8 cellular contexts compared by ENCODE assay signal in the genomic region with DNA sequence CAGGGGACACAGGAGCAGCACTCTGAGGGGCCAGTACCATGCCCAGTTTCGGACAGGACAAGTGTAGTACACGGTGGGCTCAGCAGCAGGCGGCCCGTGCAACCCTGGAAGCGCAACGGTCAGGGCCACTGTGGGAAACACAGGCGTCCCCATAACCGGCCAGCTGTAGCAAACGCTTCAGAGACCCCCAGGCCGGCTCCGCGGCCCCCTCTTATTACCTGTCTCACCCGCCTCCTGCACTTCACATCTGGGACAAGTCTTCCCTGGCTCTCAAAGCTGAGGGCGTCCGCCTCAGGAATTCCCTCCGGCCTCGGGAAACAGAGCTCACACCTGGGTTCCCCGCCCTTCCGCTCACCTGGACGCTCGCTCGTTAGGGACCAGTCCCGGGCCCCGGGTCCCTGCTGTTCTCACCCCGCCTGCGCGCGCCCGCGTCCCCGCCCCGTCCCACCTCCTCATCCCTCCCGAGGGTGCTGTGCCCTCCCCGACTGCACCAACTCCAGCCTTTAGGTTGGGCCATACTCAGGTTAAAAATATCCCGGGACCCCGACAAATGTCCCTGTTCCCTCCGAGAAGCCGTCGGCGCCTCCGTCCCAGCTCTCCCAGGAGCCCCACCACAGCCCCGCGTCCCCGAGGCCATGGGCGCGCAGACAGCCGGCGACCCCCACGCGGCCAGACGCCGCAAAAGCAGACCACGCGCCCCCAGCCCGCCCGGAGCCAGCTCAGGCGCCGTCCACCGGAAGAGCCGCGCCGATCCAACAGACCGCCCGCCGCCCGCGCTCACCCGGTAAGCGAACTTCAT.
DNase-seq lines count a peak whose midpoint lies in the region; ATAC-seq and TF ChIP-seq lines count a peak whose summit lies in the region.
"Not testable (repeated sequence)": the region's sequence is repeated elsewhere in the genome, so short reads cannot be mapped to it uniquely, and the experiment has no call there.

No MANE protein-coding gene starts in this region.

- H2AK5ac ChIP-seq in neuronal stem cell (ENCODE audit: low read depth, low read length), result not testable (repeated sequence)

- H3K27me3 ChIP-seq in DOHH2 (ENCODE audit: control insufficient read depth, low read length); RWPE2 (ENCODE audit: insufficient read depth, poor library complexity, severe bottlenecking); esophagus (ENCODE audit: control insufficient read depth in 1 of 2, insufficient read depth in 2 of 2, low read length in 2 of 2); neuronal stem cell (ENCODE audit: control insufficient read depth in 3 of 3, insufficient read depth in 3 of 3, low read depth in 1 of 3, low read length in 3 of 3): not testable (repeated sequence)

- not testable (repeated sequence) for H3K79me2 ChIP-seq in DOHH2 (ENCODE audit: control insufficient read depth, low read length)

- H3K4me2 ChIP-seq in DOHH2 (ENCODE audit: low read length), result not testable (repeated sequence)
- peak overlapping the region; percentile 11 for H3K4me2 ChIP-seq in neuronal stem cell (ENCODE audit: insufficient read depth, low read length, poor library complexity, severe bottlenecking)

- not testable (repeated sequence) for H3K9me3 Mint-ChIP-seq in activated naive CD8-positive, alpha-beta T cell treated with anti-CD3 and anti-CD28 coated beads for 36 hours; stimulated activated naive CD8-positive, alpha-beta T cell treated with anti-CD3 and anti-CD28 coated beads, Interleukin-15, amount 100 ng/mL, for 72 hours

- H3K36me3 Mint-ChIP-seq in activated naive CD8-positive, alpha-beta T cell treated with anti-CD3 and anti-CD28 coated beads for 36 hours, result not testable (repeated sequence)

- H3K36me3 ChIP-seq in DOHH2 (ENCODE audit: control insufficient read depth, low read length); RWPE2 (ENCODE audit: low read depth); esophagus (ENCODE audit: control insufficient read depth in 2 of 2, insufficient read depth in 2 of 2, low read length in 1 of 2); neuronal stem cell (replicated peaks in 1 of 2; ENCODE audit: control insufficient read depth in 2 of 2, insufficient read depth in 2 of 2, low read length in 2 of 2): not testable (repeated sequence)

- not testable (repeated sequence) for H3K4me3 Mint-ChIP-seq in activated naive CD8-positive, alpha-beta T cell treated with anti-CD3 and anti-CD28 coated beads for 36 hours; stimulated activated naive CD8-positive, alpha-beta T cell treated with anti-CD3 and anti-CD28 coated beads, Interleukin-15, amount 100 ng/mL, for 72 hours

- H3K23ac ChIP-seq in neuronal stem cell (ENCODE audit: low read depth, low read length, poor library complexity), result not testable (repeated sequence)

- not testable (repeated sequence) for H3K9ac ChIP-seq in neuronal stem cell (ENCODE audit: low read depth, low read length, poor library complexity)

- DNase-seq in RWPE2 (ENCODE audit: low spot score); neuronal stem cell (ENCODE audit: low spot score); stimulated activated naive CD8-positive, alpha-beta T cell treated with anti-CD3 and anti-CD28 coated beads, Interleukin-15, amount 100 ng/mL, for 72 hours: not testable (repeated sequence)
- DNase-seq in activated naive CD8-positive, alpha-beta T cell treated with anti-CD3 and anti-CD28 coated beads for 36 hours, result peak; percentile 24

- 0 to 2% methylated on average over 7 to 25 of the region's 69 CpGs for WGBS in esophagus, 2 donors
- no CpG with 5 or more reads among the region's 69 CpGs for WGBS in neuronal stem cell (ENCODE audit: extremely low coverage in 2 of 2, insufficient read length in 2 of 2, insufficient replicate concordance in 1 of 2), 2 donors

- not testable (repeated sequence) for H4K20me1 ChIP-seq in DOHH2 (ENCODE audit: control insufficient read depth, insufficient read depth, low read depth, low read length)

- H4K91ac ChIP-seq in neuronal stem cell (ENCODE audit: low read depth, low read length, poor library complexity), result not testable (repeated sequence)

- not testable (repeated sequence) for H3K14ac ChIP-seq in neuronal stem cell (ENCODE audit: low read length)

- H3K4me1 Mint-ChIP-seq in activated naive CD8-positive, alpha-beta T cell treated with anti-CD3 and anti-CD28 coated beads for 36 hours; stimulated activated naive CD8-positive, alpha-beta T cell treated with anti-CD3 and anti-CD28 coated beads, Interleukin-15, amount 100 ng/mL, for 72 hours: not testable (repeated sequence)

- ATAC-seq in HG02973 (IDR thresholded peaks at IDR 0.05; ENCODE audit: unreplicated experiment) (peak; percentile 23), RWPE2 (ENCODE audit: low read depth) (peak; percentile 50)
- ATAC-seq in stimulated activated naive CD8-positive, alpha-beta T cell treated with anti-CD3 and anti-CD28 coated beads, Interleukin-15, amount 100 ng/mL, for 72 hours, result peak; percentile 36

- H3K27ac Mint-ChIP-seq in activated naive CD8-positive, alpha-beta T cell treated with anti-CD3 and anti-CD28 coated beads for 36 hours; stimulated activated naive CD8-positive, alpha-beta T cell treated with anti-CD3 and anti-CD28 coated beads, Interleukin-15, amount 100 ng/mL, for 72 hours: not testable (repeated sequence)

- H2BK120ac ChIP-seq in neuronal stem cell (ENCODE audit: low read depth, low read length), result not testable (repeated sequence)

- H3K4ac ChIP-seq in neuronal stem cell (ENCODE audit: low read length), result not testable (repeated sequence)

- not testable (repeated sequence) for H3K9me2 ChIP-seq in DOHH2 (replicated peaks; ENCODE audit: control insufficient read depth, low read length)

- H3K18ac ChIP-seq in neuronal stem cell (ENCODE audit: low read length), result not testable (repeated sequence)

- H3K79me1 ChIP-seq in neuronal stem cell (ENCODE audit: low read depth, low read length), result not testable (repeated sequence)

- not testable (repeated sequence) for H3K27me3 Mint-ChIP-seq in activated naive CD8-positive, alpha-beta T cell treated with anti-CD3 and anti-CD28 coated beads for 36 hours; stimulated activated naive CD8-positive, alpha-beta T cell treated with anti-CD3 and anti-CD28 coated beads, Interleukin-15, amount 100 ng/mL, for 72 hours

- not testable (repeated sequence) for H3K27ac ChIP-seq in DOHH2 (ENCODE audit: low read depth, low read length); RWPE2 (ENCODE audit: poor library complexity, severe bottlenecking); neuronal stem cell (replicated peaks; ENCODE audit: low read length)
- H3K27ac ChIP-seq in esophagus (ENCODE audit: low read depth in 2 of 2, low read length in 1 of 2), result peak overlapping the region in 1 of 2 donors; percentile 60

- H2BK5ac ChIP-seq in neuronal stem cell (ENCODE audit: low read length), result not testable (repeated sequence)

- not testable (repeated sequence) for TF ChIP-seq CTCF in DOHH2 (IDR thresholded peaks at IDR 0.05; ENCODE audit: low read depth, low read length, poor library complexity, severe bottlenecking); RWPE2 (IDR thresholded peaks at IDR 0.05; ENCODE audit: poor library complexity, severe bottlenecking)

- H3K4me3 ChIP-seq in DOHH2 (ENCODE audit: low read length) (peak overlapping the region; percentile 47; the same call in 1 of the 2 replicates), esophagus (ENCODE audit: low read depth in 1 of 2, low read length in 2 of 2) (peak overlapping the region; percentile 37 to 45), iPS-18c (ENCODE audit: insufficient read depth, low read depth, low read length) (peak overlapping the region; percentile 31; the same call in 1 of the 2 replicates), neuronal stem cell (ENCODE audit: low read length in 2 of 2) (peak overlapping the region; percentile 42 to 75)
- H3K4me3 ChIP-seq in RWPE2 (ENCODE audit: severe bottlenecking), result not testable (repeated sequence)

- H3K9me3 ChIP-seq in DOHH2 (ENCODE audit: control insufficient read depth, insufficient read depth, low read length); RWPE2 (ENCODE audit: severe bottlenecking); esophagus (ENCODE audit: control insufficient read depth in 2 of 2, insufficient read depth in 1 of 2, low read depth in 1 of 2, low read length in 1 of 2); iPS-18c (ENCODE audit: control insufficient read depth, insufficient read depth, low read length); neuronal stem cell (replicated peaks in 1 of 2; ENCODE audit: control insufficient read depth in 2 of 2, insufficient read depth in 1 of 2, low read depth in 1 of 2, low read length in 2 of 2): not testable (repeated sequence)

- H2BK15ac ChIP-seq in neuronal stem cell (ENCODE audit: low read length), result not testable (repeated sequence)

- H3F3A ChIP-seq in DOHH2 (ENCODE audit: control insufficient read depth, insufficient read depth), result not testable (repeated sequence)

- peak overlapping the region; percentile 66 for H2AFZ ChIP-seq in neuronal stem cell (ENCODE audit: low read length)

- not testable (repeated sequence) for H2BK12ac ChIP-seq in neuronal stem cell (ENCODE audit: low read length)

- not testable (repeated sequence) for H4K8ac ChIP-seq in neuronal stem cell (ENCODE audit: low read depth, low read length)

- H3K4me1 ChIP-seq in DOHH2 (ENCODE audit: control insufficient read depth, low read length); RWPE2 (ENCODE audit: insufficient read depth, poor library complexity, severe bottlenecking); esophagus (ENCODE audit: control insufficient read depth in 2 of 2, insufficient read depth in 2 of 2, low read length in 1 of 2); neuronal stem cell (ENCODE audit: control insufficient read depth in 2 of 2, insufficient read depth in 1 of 2, low read depth in 1 of 2, low read length in 2 of 2): not testable (repeated sequence)
